ENCODE assay signal across 18 cellular contexts in the genomic region with DNA sequence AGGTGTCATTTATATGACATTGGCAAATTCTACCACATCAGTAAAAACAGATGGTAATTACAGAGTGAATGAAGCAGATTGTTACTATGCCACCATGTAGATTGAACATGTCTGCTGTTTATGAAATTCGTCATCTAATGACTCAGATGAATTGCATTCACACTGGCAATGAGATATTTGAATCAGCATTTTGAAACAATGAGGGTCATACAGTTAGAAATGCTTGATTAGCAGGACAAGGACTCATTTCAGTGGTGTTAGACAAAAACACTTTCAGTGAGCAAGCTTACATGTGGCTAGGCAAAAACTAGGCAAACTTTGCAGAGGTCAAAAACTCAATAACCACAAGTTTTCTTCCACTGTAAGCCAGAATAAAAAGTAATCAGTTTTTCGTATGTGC.
DNase-seq lines count a peak whose midpoint lies in the region; ATAC-seq and TF ChIP-seq lines count a peak whose summit lies in the region.
"Had no signal": no experiment of that assay in that cellular context is flagged by ENCODE, and none has a peak within 500 bp of the region (broad histone marks: within the 10 kb centered on the region; RNA-seq: fewer than 3 reads in every experiment).

No MANE protein-coding gene starts in this region.

- no peaks in the 10 kb centered on the region for H3F3A ChIP-seq in neural progenitor cell (ENCODE audit: low read depth)

- no peaks in the 10 kb centered on the region for H3K9me1 ChIP-seq in IMR-90 (ENCODE audit: insufficient read depth, low read length)

- POLR2A ChIA-PET in IMR-90 (lab: Charles Lee; ENCODE audit: unreplicated experiment) = no interaction called here

- H3K9ac ChIP-seq in IMR-90 (ENCODE audit: low read depth, low read length) (no peak overlapping the region), mammary epithelial cell (ENCODE audit: insufficient read depth, low read length) (no peak overlapping the region), neural progenitor cell (no peak overlapping the region), Karpas-422 (ENCODE audit: low read length) (no peak overlapping the region)

- no peak overlapping the region for H3K4me3 Mint-ChIP-seq in neural progenitor cell
- H3K4me3 Mint-ChIP-seq: activated naive CD4-positive, alpha-beta T cell treated with anti-CD3 and anti-CD28 coated beads, Interleukin-2, amount 50 U/mL, for 24 hours; GM23338 had no signal

- H3K27ac ChIP-seq in IMR-90 (ENCODE audit: insufficient read depth, low read length) = no peak overlapping the region
- peak overlapping the region; percentile 38 for H3K27ac ChIP-seq in mammary epithelial cell (ENCODE audit: insufficient read depth, low read depth, low read length)
- H3K27ac ChIP-seq in neural progenitor cell = no peak overlapping the region
- no peak overlapping the region for H3K27ac ChIP-seq in Karpas-422 (ENCODE audit: low read length)
- H3K27ac ChIP-seq in right cardiac atrium (ENCODE audit: low read length) = no peak overlapping the region
- H3K27ac ChIP-seq: coronary artery, left lung, tibial artery had no signal

- H3K4ac ChIP-seq in IMR-90 (ENCODE audit: low read depth, low read length) = no peak overlapping the region

- H2AK5ac ChIP-seq in IMR-90 (ENCODE audit: low read depth, low read length) = no peak overlapping the region

- no peaks in the 10 kb centered on the region for H3K79me2 ChIP-seq in mammary epithelial cell (ENCODE audit: insufficient read depth, low read length)
- no peaks in the 10 kb centered on the region for H3K79me2 ChIP-seq in neural progenitor cell (ENCODE audit: low read depth)
- no peaks in the 10 kb centered on the region for H3K79me2 ChIP-seq in Karpas-422 (ENCODE audit: low read length)

- H3K9me3 Mint-ChIP-seq in neural progenitor cell = no peaks in the 10 kb centered on the region
- H3K9me3 Mint-ChIP-seq: GM23338 had no signal

- H3K27ac Mint-ChIP-seq in neural progenitor cell = no peak overlapping the region
- H3K27ac Mint-ChIP-seq: activated naive CD4-positive, alpha-beta T cell treated with anti-CD3 and anti-CD28 coated beads, Interleukin-2, amount 50 U/mL, for 24 hours; GM23338 had no signal

- H2AK9ac ChIP-seq in IMR-90 (replicated peaks; ENCODE audit: low read depth, low read length, poor library complexity) = no peak overlapping the region

- CTCF ChIA-PET in IMR-90 (lab: Yijun Ruan, JAX) = no interaction called here
- CTCF ChIA-PET in mammary epithelial cell (lab: Charles Lee; ENCODE audit: low non-redundant PET) = no interaction called here

- no peak overlapping the region for H3K14ac ChIP-seq in IMR-90 (replicated peaks; ENCODE audit: low read depth, low read length)

- no CpG with 5 or more reads among the region's 2 CpGs for WGBS in IMR-90 (ENCODE audit: extremely low coverage in 2 of 2, insufficient read length in 1 of 2), 2 experiments
- WGBS in mammary epithelial cell (ENCODE audit: low coverage, missing lambda C conversion rate) = 9% methylated on average over 2 of the region's 2 CpGs
- 76% methylated on average over 2 of the region's 2 CpGs for WGBS in right cardiac atrium

- intact Hi-C loops in IMR-90 (cut with micrococcal nuclease) = no loop called here
- intact Hi-C loops in mammary epithelial cell (cut with micrococcal nuclease) = no loop called here
- intact Hi-C loops in right cardiac atrium (cut with DNase I) = no loop called here

- H3K4me1 ChIP-seq in IMR-90 (ENCODE audit: control insufficient read depth, insufficient read depth, low read length) = no peaks in the 10 kb centered on the region
- H3K4me1 ChIP-seq in mammary epithelial cell (ENCODE audit: insufficient read depth, low read length) = peaks cover 9% of the 10 kb centered on the region
- H3K4me1 ChIP-seq in neural progenitor cell = no peaks in the 10 kb centered on the region
- H3K4me1 ChIP-seq in Karpas-422 (ENCODE audit: low read length) = no peaks in the 10 kb centered on the region
- no peaks in the 10 kb centered on the region for H3K4me1 ChIP-seq in right cardiac atrium (ENCODE audit: control insufficient read depth, insufficient read depth, low read length)
- H3K4me1 ChIP-seq: left lung, tibial artery had no signal

- ATAC-seq in IMR-90 (ENCODE audit: low read depth) (no peak), right cardiac atrium (no peak)
- ATAC-seq: GM12878, GM23338, left lung had no signal

- H3K9me3 ChIP-seq in IMR-90 (ENCODE audit: control insufficient read depth, insufficient read depth, low read length) = no peaks in the 10 kb centered on the region
- no peaks in the 10 kb centered on the region for H3K9me3 ChIP-seq in mammary epithelial cell (replicated peaks; ENCODE audit: insufficient read depth, low read length)
- H3K9me3 ChIP-seq in neural progenitor cell (ENCODE audit: low read depth) = no peaks in the 10 kb centered on the region
- peaks cover 6% of the 10 kb centered on the region; the same call in 1 of the 2 replicates for H3K9me3 ChIP-seq in Karpas-422 (ENCODE audit: low read length)
- no peaks in the 10 kb centered on the region for H3K9me3 ChIP-seq in right cardiac atrium (ENCODE audit: control insufficient read depth, low read length)
- H3K9me3 ChIP-seq: left lung, tibial artery had no signal

- in situ Hi-C loops in IMR-90 (cut with MboI; ENCODE audit: low sequenced_read_pairs) (no loop called here), mammary epithelial cell (cut with MboI; ENCODE audit: low sequenced_read_pairs in 2 of 2) (no loop called here)

- peak overlapping the region; percentile 57; the same call in 1 of the 2 replicates for H2BK20ac ChIP-seq in IMR-90 (ENCODE audit: low read depth, low read length)

- peaks cover 2% of the 10 kb centered on the region for H3K27me3 Mint-ChIP-seq in neural progenitor cell (ENCODE audit: insufficient read depth, low read depth)
- H3K27me3 Mint-ChIP-seq: activated naive CD4-positive, alpha-beta T cell treated with anti-CD3 and anti-CD28 coated beads, Interleukin-2, amount 50 U/mL, for 24 hours had no signal

- no peaks in the 10 kb centered on the region for H4K20me1 ChIP-seq in IMR-90 (ENCODE audit: insufficient read depth, low read length)
- no peaks in the 10 kb centered on the region for H4K20me1 ChIP-seq in mammary epithelial cell (ENCODE audit: insufficient read depth, low read length)
- no peaks in the 10 kb centered on the region for H4K20me1 ChIP-seq in neural progenitor cell (ENCODE audit: low read depth)
- no peaks in the 10 kb centered on the region for H4K20me1 ChIP-seq in Karpas-422 (ENCODE audit: insufficient read depth, low read depth, low read length)

- H2AFZ ChIP-seq in IMR-90 (replicated peaks; ENCODE audit: low read length, poor library complexity) (no peak overlapping the region), mammary epithelial cell (ENCODE audit: low read depth, low read length) (no peak overlapping the region), neural progenitor cell (replicated peaks) (no peak overlapping the region), Karpas-422 (ENCODE audit: low read length) (no peak overlapping the region)
- H2AFZ ChIP-seq: GM23338 had no signal

- H3K4me1 Mint-ChIP-seq in neural progenitor cell = no peaks in the 10 kb centered on the region
- H3K4me1 Mint-ChIP-seq: activated naive CD4-positive, alpha-beta T cell treated with anti-CD3 and anti-CD28 coated beads, Interleukin-2, amount 50 U/mL, for 24 hours; GM23338 had no signal

- H3K4me2 ChIP-seq in IMR-90 (ENCODE audit: low read depth, low read length) (no peak overlapping the region; the same call in 1 of the 2 replicates), mammary epithelial cell (ENCODE audit: insufficient read depth, low read depth, low read length) (peak overlapping the region; percentile 67), neural progenitor cell (no peak overlapping the region), Karpas-422 (ENCODE audit: low read depth, low read length, poor library complexity, severe bottlenecking) (no peak overlapping the region)
- H3K4me2 ChIP-seq: GM23338 had no signal

- no peaks in the 10 kb centered on the region for H3K36me3 ChIP-seq in IMR-90 (ENCODE audit: control insufficient read depth, insufficient read depth, low read length)
- no peaks in the 10 kb centered on the region for H3K36me3 ChIP-seq in mammary epithelial cell (ENCODE audit: insufficient read depth, low read length)
- H3K36me3 ChIP-seq in kidney epithelial cell (ENCODE audit: control insufficient read depth, insufficient read depth, low read length) = no peaks in the 10 kb centered on the region
- H3K36me3 ChIP-seq in neural progenitor cell = no peaks in the 10 kb centered on the region
- no peaks in the 10 kb centered on the region for H3K36me3 ChIP-seq in Karpas-422 (ENCODE audit: insufficient read depth, low read length)
- H3K36me3 ChIP-seq: left lung, tibial artery had no signal

- no peak overlapping the region; the same call in 1 of the 2 replicates for H4K5ac ChIP-seq in IMR-90 (ENCODE audit: low read depth, low read length)

- BruUV-seq in IMR-90 (replicated peaks; lab: Mats Ljungman, UMichigan) (no TSS peak), mammary epithelial cell (replicated peaks; lab: Mats Ljungman, UMichigan) (no TSS peak)

- H3K23ac ChIP-seq in IMR-90 (ENCODE audit: low read depth, low read length) = no peak overlapping the region

- H2BK15ac ChIP-seq in IMR-90 (ENCODE audit: low read depth, low read length) = no peak overlapping the region

- H2BK5ac ChIP-seq in IMR-90 (ENCODE audit: low read depth, low read length, poor library complexity, severe bottlenecking) = no peak overlapping the region

- DNase-seq in AG09309 (ENCODE audit: low read depth) (peak; percentile 33), IMR-90 (peak; percentile 59), mammary epithelial cell (peak; percentile 90), kidney epithelial cell (ENCODE audit: low read depth) (peak; percentile 56), neural progenitor cell (ENCODE audit: low spot score) (no peak), DMS79 (lab: John Stamatoyannopoulos, UW) (no peak), Karpas-422 (no peak), right cardiac atrium (no peak)
- DNase-seq: DMS153, left lung, NCI-H1436, NCI-H510A, SIG-M5, tibial artery had no signal

- no peak overlapping the region for H3K4me3 ChIP-seq in AG09309 (ENCODE audit: control insufficient read depth, low read depth, low read length)
- no peak overlapping the region for H3K4me3 ChIP-seq in IMR-90 (ENCODE audit: insufficient read depth, low read depth, low read length)
- no peak overlapping the region for H3K4me3 ChIP-seq in mammary epithelial cell (replicated peaks in 1 of 3; ENCODE audit: insufficient read depth in 1 of 3, low read depth in 2 of 3, low read length in 3 of 3)
- no peak overlapping the region for H3K4me3 ChIP-seq in kidney epithelial cell (ENCODE audit: low read depth, low read length)
- H3K4me3 ChIP-seq in neural progenitor cell = no peak overlapping the region
- no peak overlapping the region for H3K4me3 ChIP-seq in Karpas-422 (ENCODE audit: low read length)
- H3K4me3 ChIP-seq in right cardiac atrium (ENCODE audit: low read length) = no peak overlapping the region
- H3K4me3 ChIP-seq: coronary artery, GM12878, GM23338, left lung, tibial artery had no signal

- H3K9me2 ChIP-seq in Karpas-422 (replicated peaks; ENCODE audit: insufficient read depth, low read length) = no peaks in the 10 kb centered on the region

- TF ChIP-seq POLR2A in IMR-90 (IDR thresholded peaks at IDR 0.05; ENCODE audit: low read depth, low read length) = no peak

- H3K18ac ChIP-seq in IMR-90 (ENCODE audit: low read depth, low read length) = no peak overlapping the region

- no peak overlapping the region for H4K8ac ChIP-seq in IMR-90 (ENCODE audit: low read depth in 2 of 2, low read length in 2 of 2)

- H3K79me1 ChIP-seq in IMR-90 (ENCODE audit: low read depth in 1 of 2, low read length in 2 of 2) = no peaks in the 10 kb centered on the region

- TF ChIP-seq CTCF in AG09309 (IDR thresholded peaks at IDR 0.05; ENCODE audit: control insufficient read depth, insufficient read depth, low read depth, low read length, missing control alignments) (no peak), IMR-90 (conservative IDR thresholded peaks at IDR 0.05; ENCODE audit: low read depth, low read length) (no peak), mammary epithelial cell (conservative IDR thresholded peaks at IDR 0.05 in 1 of 2, IDR thresholded peaks at IDR 0.05 in 1 of 2; ENCODE audit: extremely low read depth in 1 of 2, insufficient read depth in 1 of 2, low read depth in 1 of 2, low read length in 2 of 2) (no peak), kidney epithelial cell (IDR thresholded peaks at IDR 0.05; ENCODE audit: insufficient read depth, low read length, poor library complexity, severe bottlenecking) (no peak), neural progenitor cell (IDR thresholded peaks at IDR 0.05) (no peak)

- dilution Hi-C loops in IMR-90 (cut with HindIII; ENCODE audit: low sequenced_read_pairs, unreplicated experiment) = no loop called here
- dilution Hi-C loops in mammary epithelial cell (cut with HindIII; ENCODE audit: low sequenced_read_pairs) = no loop called here

- TF ChIP-seq RAD21 in IMR-90 (IDR thresholded peaks at IDR 0.05; ENCODE audit: low read length) = no peak

- no peak overlapping the region for H3K56ac ChIP-seq in IMR-90 (ENCODE audit: extremely low read depth, insufficient read depth, low read length)

- no peaks in the 10 kb centered on the region for H3K36me3 Mint-ChIP-seq in neural progenitor cell
- H3K36me3 Mint-ChIP-seq: activated naive CD4-positive, alpha-beta T cell treated with anti-CD3 and anti-CD28 coated beads, Interleukin-2, amount 50 U/mL, for 24 hours had no signal

- H2BK120ac ChIP-seq in IMR-90 (ENCODE audit: low read depth, low read length) = no peak overlapping the region; the same call in 1 of the 2 replicates

- no peaks in the 10 kb centered on the region for H3K27me3 ChIP-seq in IMR-90 (ENCODE audit: control insufficient read depth, insufficient read depth, low read length)
- no peaks in the 10 kb centered on the region for H3K27me3 ChIP-seq in mammary epithelial cell (ENCODE audit: insufficient read depth, low read length)
- no peaks in the 10 kb centered on the region for H3K27me3 ChIP-seq in kidney epithelial cell (ENCODE audit: control insufficient read depth, insufficient read depth, low read length)
- no peaks in the 10 kb centered on the region for H3K27me3 ChIP-seq in neural progenitor cell
- no peaks in the 10 kb centered on the region for H3K27me3 ChIP-seq in Karpas-422 (ENCODE audit: low read length)
- no peaks in the 10 kb centered on the region for H3K27me3 ChIP-seq in right cardiac atrium (ENCODE audit: control insufficient read depth, insufficient read depth)
- H3K27me3 ChIP-seq: left lung, tibial artery had no signal

- H4K91ac ChIP-seq in IMR-90 (ENCODE audit: insufficient read depth, low read depth, low read length) = peak overlapping the region; percentile 5; the same call in 1 of the 2 replicates

Comparison
In these comparisons a context has a peak if more than half of its experiments do, and no peak if none do; other contexts are left out.
1. DNase-seq: peak in AG09309 (single experiment), IMR-90 (single experiment), mammary epithelial cell (single experiment) and kidney epithelial cell (single experiment); none in neural progenitor cell (single experiment), DMS79 (single experiment), Karpas-422 (single experiment) and right cardiac atrium (0 of 3).